In genomic region chr10:97640868-97641811, GRCh38 we compare ENCODE assay signal across 8 cellular contexts. TPM values are rescaled to one million over a fixed set of nuclear protein-coding genes. Genes with fewer than 3 reads are reported as not detected.
DNase-seq lines count a peak whose midpoint lies in the region; ATAC-seq and TF ChIP-seq lines count a peak whose summit lies in the region.

No MANE protein-coding gene starts in this region.

- TF ChIP-seq CTCF in CD14-positive monocyte (IDR thresholded peaks at IDR 0.05) (no peak), activated B cell treated with CpG ODN at 0.5 μM for 24 hours (IDR thresholded peaks at IDR 0.05) (no peak), tibial artery (IDR thresholded peaks at IDR 0.05) (no peak)

- no peaks in the 10 kb centered on the region for H3K9me3 ChIP-seq in HUES48 (ENCODE audit: control insufficient read depth, insufficient read depth, low read length)
- peaks cover 0 to 2% of the 10 kb centered on the region in 2 donors for H3K9me3 ChIP-seq in esophagus (ENCODE audit: control insufficient read depth in 2 of 2, insufficient read depth in 1 of 2, low read depth in 1 of 2, low read length in 1 of 2)
- H3K9me3 ChIP-seq in mucosa of stomach (ENCODE audit: control insufficient read depth, low read length), result no peaks in the 10 kb centered on the region
- H3K9me3 ChIP-seq in tibial artery, result no peaks in the 10 kb centered on the region

- POLR2A ChIA-PET in activated B cell treated with CpG ODN at 0.5 μM for 24 hours (lab: Charles Lee), result interaction anchor here (0.6 to 2.4 kb wide), 7 partner anchors 8 to 493 kb away, joined by 3 to 18 read pairs (median 7); partner anchors contain the start of genes AVPI1, R3HCC1L and ZFYVE27

- peak overlapping the region; percentile 73; the same call in 1 of the 2 replicates for H3K9ac ChIP-seq in HUES48 (ENCODE audit: low read depth, low read length)
- H3K9ac ChIP-seq in mucosa of stomach (ENCODE audit: low read length), result peak overlapping the region; percentile 87

- H3K27ac ChIP-seq in HUES48 (ENCODE audit: low read depth, low read length), result peak overlapping the region; percentile 81
- peak overlapping the region; percentile 73 to 94 for H3K27ac ChIP-seq in esophagus (ENCODE audit: low read depth in 2 of 2, low read length in 1 of 2)
- H3K27ac ChIP-seq in tibial artery, result peak overlapping the region; percentile 80 to 83

- H3K27ac Mint-ChIP-seq in CD14-positive monocyte, result peak overlapping the region; percentile 89 to 97 (median 91)
- peak overlapping the region; percentile 88 for H3K27ac Mint-ChIP-seq in activated B cell treated with CpG ODN at 0.5 μM for 24 hours

- H3K36me3 Mint-ChIP-seq in CD14-positive monocyte (peaks cover 30 to 31% of the 10 kb centered on the region in 2 donors), activated B cell treated with CpG ODN at 0.5 μM for 24 hours (ENCODE audit: low read depth) (peaks cover 31% of the 10 kb centered on the region)

- H3K4me1 Mint-ChIP-seq in CD14-positive monocyte (peaks cover 19% of the 10 kb centered on the region), activated B cell treated with CpG ODN at 0.5 μM for 24 hours (peaks cover 23% of the 10 kb centered on the region)

- intact Hi-C loops in CD14-positive monocyte (cut with micrococcal nuclease), result loop anchor here in 1 of 2 donors (5.0 kb wide), 1 partner anchor 46 kb away; the partner anchor contains the start of gene AVPI1
- intact Hi-C loops in activated B cell treated with CpG ODN at 0.5 μM for 24 hours (cut with micrococcal nuclease), result loop anchor here (1.0 to 10.0 kb wide), 6 partner anchors 8 to 806 kb away; partner anchors contain the start of genes AVPI1, HPS1, MMS19 and PGAM1
- intact Hi-C loops in tibial artery (cut with DNase I; ENCODE audit: low total_unique reads), result no loop called here

- H3K27me3 ChIP-seq in HUES48 (ENCODE audit: control insufficient read depth, insufficient read depth, low read length), result no peaks in the 10 kb centered on the region
- no peaks in the 10 kb centered on the region for H3K27me3 ChIP-seq in esophagus (ENCODE audit: control insufficient read depth in 1 of 2, insufficient read depth in 2 of 2, low read length in 2 of 2)
- no peaks in the 10 kb centered on the region for H3K27me3 ChIP-seq in mucosa of stomach (ENCODE audit: control insufficient read depth, insufficient read depth, low read length)
- no peaks in the 10 kb centered on the region for H3K27me3 ChIP-seq in tibial artery

- ATAC-seq in GM19452 (IDR thresholded peaks at IDR 0.05; ENCODE audit: unreplicated experiment) (peak; percentile 24), activated B cell treated with CpG ODN at 0.5 μM for 24 hours (ENCODE audit: low read depth) (peak; percentile 15)

- H3K36me3 ChIP-seq in HUES48 (ENCODE audit: control insufficient read depth, insufficient read depth, low read length) (peaks cover 18% of the 10 kb centered on the region), esophagus (ENCODE audit: control insufficient read depth in 2 of 2, insufficient read depth in 2 of 2, low read length in 1 of 2) (peaks cover 0 to 2% of the 10 kb centered on the region in 2 donors), mucosa of stomach (ENCODE audit: control insufficient read depth, insufficient read depth, low read length) (no peaks in the 10 kb centered on the region), tibial artery (peaks cover 0 to 15% (median 12%) of the 10 kb centered on the region in 3 donors)

- CTCF ChIA-PET in activated B cell treated with CpG ODN at 0.5 μM for 24 hours (lab: Charles Lee), result no interaction called here

- H3K27me3 Mint-ChIP-seq in CD14-positive monocyte (ENCODE audit: low read depth in 3 of 3) (peaks cover 2 to 9% (median 3%) of the 10 kb centered on the region in 3 donors), activated B cell treated with CpG ODN at 0.5 μM for 24 hours (no peaks in the 10 kb centered on the region)

- H3K4me1 ChIP-seq in HUES48 (ENCODE audit: control insufficient read depth, insufficient read depth, low read length) (peaks cover 15% of the 10 kb centered on the region), esophagus (ENCODE audit: control insufficient read depth in 2 of 2, insufficient read depth in 2 of 2, low read length in 1 of 2) (no peaks in the 10 kb centered on the region), mucosa of stomach (ENCODE audit: control insufficient read depth, insufficient read depth, low read length) (no peaks in the 10 kb centered on the region), tibial artery (peaks cover 0 to 21% (median 13%) of the 10 kb centered on the region in 4 donors)

- DNase-seq in CD14-positive monocyte (ENCODE audit: low spot score) (peak; percentile 77), activated B cell treated with CpG ODN at 0.5 μM for 24 hours (peak; percentile 33), tibial artery (peak; percentile 41 to 68), NCI-H187 (lab: John Stamatoyannopoulos, UW) (no peak)

- peak overlapping the region; percentile 95 for H3K4me3 ChIP-seq in HUES48 (ENCODE audit: low read depth, low read length)
- peak overlapping the region; percentile 82 to 93 for H3K4me3 ChIP-seq in esophagus (ENCODE audit: low read depth in 1 of 2, low read length in 2 of 2)
- H3K4me3 ChIP-seq in mucosa of stomach (ENCODE audit: low read length), result peak overlapping the region; percentile 42
- H3K4me3 ChIP-seq in tibial artery, result peak overlapping the region; percentile 80 to 89

- WGBS in esophagus, 2 donors, result 1 to 2% methylated on average over 63 to 67 of the region's 67 CpGs

- no peaks in the 10 kb centered on the region for H3K9me3 Mint-ChIP-seq in CD14-positive monocyte
- no peaks in the 10 kb centered on the region for H3K9me3 Mint-ChIP-seq in activated B cell treated with CpG ODN at 0.5 μM for 24 hours

- H3K4me3 Mint-ChIP-seq in CD14-positive monocyte, result peak overlapping the region; percentile 96 to 97
- peak overlapping the region; percentile 97 for H3K4me3 Mint-ChIP-seq in activated B cell treated with CpG ODN at 0.5 μM for 24 hours

RNA-seq across cellular contexts. Expression of gene PI4K2A, which starts 0.7 kb away (rescaled TPM):
- polyA plus RNA-seq in CD14-positive monocyte (1 to 10 TPM; 5.8 to 6.7 TPM), esophagus (10 to 100 TPM; 11.5 to 19.9 TPM)
- total RNA-seq in activated B cell treated with CpG ODN at 0.5 μM for 24 hours, result 15.0 and 15.1 TPM in 2 replicates

RNA-seq across cellular contexts. Expression of gene MORN4, which starts 7.8 kb away (rescaled TPM):
- not detected for polyA plus RNA-seq in CD14-positive monocyte
- 1.5 and 2.9 TPM in 2 replicates for total RNA-seq in activated B cell treated with CpG ODN at 0.5 μM for 24 hours
- 1 to 10 TPM; 1.1 to 1.8 TPM for polyA plus RNA-seq in esophagus

RNA-seq across cellular contexts. Expression of gene AVPI1, which starts 45.9 kb away (rescaled TPM):
- polyA plus RNA-seq in CD14-positive monocyte, result 1 to 10 TPM; 2.0 to 2.9 TPM
- total RNA-seq in activated B cell treated with CpG ODN at 0.5 μM for 24 hours, result 0.51 and 1.2 TPM in 2 replicates
- 10 to 100 TPM in 1 of 2 donors, 1 to 10 TPM in 1; 9.8 to 15.3 TPM for polyA plus RNA-seq in esophagus

RNA-seq across cellular contexts. Expression of gene C10orf62, which starts 51.6 kb away (rescaled TPM):
- polyA plus RNA-seq in CD14-positive monocyte, result not detected
- not detected in 2 replicates for total RNA-seq in activated B cell treated with CpG ODN at 0.5 μM for 24 hours
- polyA plus RNA-seq in esophagus, result under 1 TPM in 1 of 2 donors, not detected in 1; 0.10 TPM

RNA-seq across cellular contexts. Expression of gene HOGA1, which starts 57.0 kb away (rescaled TPM):
- not detected for polyA plus RNA-seq in CD14-positive monocyte
- total RNA-seq in activated B cell treated with CpG ODN at 0.5 μM for 24 hours, result not detected in 2 replicates
- 1 to 10 TPM in 1 of 2 donors, under 1 TPM in 1; 0.78 to 1.4 TPM for polyA plus RNA-seq in esophagus

Comparison
In these comparisons a context has a peak if more than half of its experiments do, and no peak if none do; other contexts are left out.
1. DNase-seq: peak in CD14-positive monocyte (single experiment), activated B cell treated with CpG ODN at 0.5 μM for 24 hours (single experiment) and tibial artery (2 of 2); none in NCI-H187 (0 of 2).
2. H3K4me3 ChIP-seq: peak in every context shown above with its lines; median percentile 95 in HUES48; 88 in esophagus; 84 in tibial artery; 42 in mucosa of stomach.
3. Peak in every context shown above with its lines, with median percentiles within 50 percentile points of each other: H3K27ac ChIP-seq.